Comparison of ENCODE assay signal across 9 cellular contexts in the genomic region with DNA sequence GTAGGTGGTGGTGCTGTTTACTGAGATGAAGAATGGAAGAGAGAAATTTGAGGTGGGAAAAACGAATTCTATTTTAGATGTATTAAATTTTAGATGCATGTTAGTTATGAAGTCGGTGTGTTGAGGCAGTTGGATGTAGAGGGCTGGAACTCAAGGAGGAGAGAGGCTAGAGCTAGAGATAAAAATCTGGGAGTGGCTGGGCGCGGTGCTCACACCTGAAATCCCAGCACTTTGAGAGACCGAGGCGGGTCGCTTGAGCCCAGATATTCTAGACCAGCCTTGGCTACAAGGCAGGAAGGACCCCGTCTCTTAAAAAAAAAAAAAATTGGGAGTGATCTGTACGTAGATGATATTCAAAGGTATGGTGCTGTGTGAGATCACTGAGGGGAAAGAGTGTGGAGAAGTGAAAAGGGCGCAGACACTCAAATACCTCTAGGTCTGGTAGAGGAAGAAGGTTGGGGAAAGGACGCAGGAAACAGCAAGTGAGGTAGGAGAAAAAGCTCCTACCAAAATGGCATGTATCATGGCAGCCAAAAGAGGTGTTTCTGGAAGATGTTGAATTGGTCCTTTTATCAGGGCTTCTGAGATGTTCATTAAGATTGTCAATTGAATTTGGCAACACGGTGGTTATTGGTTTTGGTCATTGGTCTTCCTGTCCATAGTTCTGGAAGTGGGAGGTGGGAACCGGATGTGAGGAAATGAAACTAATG. TPM values are rescaled to one million over a fixed set of nuclear protein-coding genes. Genes with fewer than 3 reads are reported as not detected.
DNase-seq lines count a peak whose midpoint lies in the region; ATAC-seq, FAIRE-seq and TF ChIP-seq lines count a peak whose summit lies in the region.
"Had no signal": no experiment of that assay in that cellular context is flagged by ENCODE, and none has a peak within 500 bp of the region (broad histone marks: within the 10 kb centered on the region; RNA-seq: fewer than 3 reads in every experiment).

No MANE protein-coding gene starts in this region.

- TF ChIP-seq POLR2A in K562 (conservative IDR thresholded peaks at IDR 0.05): no peak

- H3K36me3 ChIP-seq in HUES64 (ENCODE audit: insufficient read depth, low read length) (no peaks in the 10 kb centered on the region), K562 (ENCODE audit: control insufficient read depth, insufficient read depth, low read length) (peaks cover 8% of the 10 kb centered on the region; the same call in 2 of the 3 replicates), mesendoderm (ENCODE audit: control insufficient read depth, insufficient read depth, low read length) (no peaks in the 10 kb centered on the region)

- no peaks in the 10 kb centered on the region for H3K9me3 ChIP-seq in HUES64 (ENCODE audit: insufficient read depth, low read depth, low read length)
- H3K9me3 ChIP-seq in K562 (replicated peaks; ENCODE audit: control insufficient read depth, insufficient read depth, low read depth, low read length): no peaks in the 10 kb centered on the region

- H4K5ac ChIP-seq in mesendoderm (ENCODE audit: low read length): no peak overlapping the region

- POLR2A ChIA-PET in K562 (lab: Yijun Ruan, JAX): interaction anchor here (1.0 kb wide), 1 partner anchor 10 kb away, joined by 3 read pairs; no protein-coding TSS in a partner anchor

- TF ChIP-seq EP300 in K562 (IDR thresholded peaks at IDR 0.05; ENCODE audit: low read length): no peak

- peaks cover 3% of the 10 kb centered on the region for H3K79me1 ChIP-seq in mesendoderm (ENCODE audit: low read length)

- no peak overlapping the region for H2AFZ ChIP-seq in K562 (ENCODE audit: low read depth, low read length)

- H4K20me1 ChIP-seq in K562 (replicated peaks; ENCODE audit: control insufficient read depth, insufficient read depth, low read length): peaks cover 5% of the 10 kb centered on the region

- H3K4me1 ChIP-seq in HUES64 (ENCODE audit: insufficient read depth, low read length) (peaks cover 12% of the 10 kb centered on the region), K562 (replicated peaks in 1 of 2; ENCODE audit: control insufficient read depth in 2 of 2, insufficient read depth in 2 of 2, low read length in 2 of 2) (peaks cover 5 to 17% of the 10 kb centered on the region in 2 experiments; a peak in 3 of 5 replicates), mesendoderm (ENCODE audit: control insufficient read depth, low read depth, low read length) (peaks cover 3% of the 10 kb centered on the region)

- H3K56ac ChIP-seq in mesendoderm (ENCODE audit: low read length): peak overlapping the region; percentile 85

- peak overlapping the region; percentile 64 for H3K18ac ChIP-seq in mesendoderm (ENCODE audit: low read length)

- H2AK5ac ChIP-seq in mesendoderm (ENCODE audit: low read length): no peak overlapping the region

- H2BK15ac ChIP-seq in mesendoderm (replicated peaks; ENCODE audit: low read depth): no peak overlapping the region

- ATAC-seq in K562 (no peak), GM21515 (IDR thresholded peaks at IDR 0.05; ENCODE audit: unreplicated experiment) (no peak), HG03565 (IDR thresholded peaks at IDR 0.05; ENCODE audit: unreplicated experiment) (no peak)

- in situ Hi-C loops in K562 (cut with MboI): no loop called here

- no peak overlapping the region for H3K27ac ChIP-seq in HUES64 (ENCODE audit: low read depth, low read length)
- H3K27ac ChIP-seq in K562 (ENCODE audit: extremely low read depth, low read depth, low read length): 0 out of 3 replicates have a peak overlapping the region, but pooled peaks have one; percentile 87
- no peak overlapping the region for H3K27ac ChIP-seq in mesendoderm (ENCODE audit: low read depth, low read length)

- H3K4me2 ChIP-seq in K562 (ENCODE audit: insufficient read depth, low read length): peak overlapping the region; percentile 92
- peak overlapping the region; percentile 85 for H3K4me2 ChIP-seq in mesendoderm (ENCODE audit: low read length)

- H3K27me3 ChIP-seq in HUES64 (ENCODE audit: insufficient read depth, low read length): no peaks in the 10 kb centered on the region
- no peaks in the 10 kb centered on the region for H3K27me3 ChIP-seq in K562 (ENCODE audit: control insufficient read depth in 2 of 2, insufficient read depth in 2 of 2, low read length in 2 of 2)
- H3K27me3 ChIP-seq in mesendoderm (ENCODE audit: insufficient read depth, low read length, poor library complexity): no peaks in the 10 kb centered on the region

- H3K4me3 ChIP-seq in AG09309 (ENCODE audit: control insufficient read depth, low read depth, low read length) (peak overlapping the region; percentile 91), HUES64 (ENCODE audit: low read length) (peak overlapping the region; percentile 79), K562 (peak overlapping the region; percentile 99), mesendoderm (ENCODE audit: low read length) (peak overlapping the region; percentile 26)

- H2BK120ac ChIP-seq in mesendoderm (ENCODE audit: low read depth, low read length): no peak overlapping the region

- DNase-seq in AG09309 (ENCODE audit: low read depth): no peak
- peak in 2 of 4 experiments; percentile 9 to 23 for DNase-seq in K562 (ENCODE audit: extremely low read depth in 1 of 4, low spot score in 3 of 4)
- peak; percentile 40 for DNase-seq in mesendoderm
- DNase-seq in posterior cingulate gyrus: no peak
- DNase-seq in AG08395 (ENCODE audit: low spot score): no peak

- BruUV-seq in K562 (replicated peaks; lab: Mats Ljungman, UMichigan): TSS peak; percentile 57

- H2BK5ac ChIP-seq in mesendoderm (ENCODE audit: low read length): no peak overlapping the region

- TF ChIP-seq RAD21 in K562 (CRISPR knock-in tag; conservative IDR thresholded peaks at IDR 0.05 in 1 of 2, IDR thresholded peaks at IDR 0.05 in 1 of 2): no peak

- intact Hi-C loops in K562 (cut with micrococcal nuclease): no loop called here
- intact Hi-C loops in posterior cingulate gyrus (cut with DNase I): loop anchor here (10.0 kb wide), 1 partner anchor 195 kb away; no protein-coding TSS in a partner anchor

- H3K23ac ChIP-seq in mesendoderm (ENCODE audit: low read length): no peak overlapping the region

- H4K8ac ChIP-seq in mesendoderm (ENCODE audit: low read depth, low read length): no peak overlapping the region

- H3K79me2 ChIP-seq in K562 (ENCODE audit: control insufficient read depth, insufficient read depth, low read length): peaks cover 65% of the 10 kb centered on the region
- peaks cover 58% of the 10 kb centered on the region for H3K79me2 ChIP-seq in mesendoderm (ENCODE audit: control insufficient read depth, insufficient read depth, low read length)

- no peaks in the 10 kb centered on the region for H3K9me1 ChIP-seq in K562 (ENCODE audit: control insufficient read depth, insufficient read depth, low read length)

- TF ChIP-seq CTCF in AG09309 (IDR thresholded peaks at IDR 0.05; ENCODE audit: control insufficient read depth, insufficient read depth, low read depth, low read length, missing control alignments) (no peak), K562 (IDR thresholded peaks at IDR 0.05 in 2 of 3, conservative IDR thresholded peaks at IDR 0.05 in 1 of 3; ENCODE audit: insufficient read depth in 2 of 3, low read depth in 1 of 3, low read length in 3 of 3) (no peak)

- WGBS in HUES64: 17% methylated on average over 13 of the region's 13 CpGs
- 17% methylated on average over 13 of the region's 13 CpGs for WGBS in K562 (ENCODE audit: insufficient coverage, low coverage, missing lambda C conversion rate)
- WGBS in mesendoderm (ENCODE audit: extremely low coverage, insufficient coverage, low lambda C conversion rate): 100% methylated on average over 1 of the region's 13 CpGs

- H3K9ac ChIP-seq in HUES64 (ENCODE audit: low read depth, low read length) (peak overlapping the region; percentile 98), K562 (ENCODE audit: insufficient read depth in 1 of 2, low read depth in 2 of 2, low read length in 2 of 2) (peak overlapping the region; percentile 32 to 85; a peak in 3 of 4 replicates), mesendoderm (ENCODE audit: low read length) (peak overlapping the region; percentile 74)

- H3K4ac ChIP-seq in mesendoderm (ENCODE audit: low read depth, low read length): peak overlapping the region; percentile 9

- FAIRE-seq in K562 (lab: Jason Lieb, UNC): peak; percentile 19
- FAIRE-seq: frontal cortex had no signal

- CTCF ChIA-PET in K562 (lab: Yijun Ruan, JAX; ENCODE audit: low intra/inter-chr PET ratio): no interaction called here

TF ChIP-seq in K562, 482 proteins besides CTCF, POLR2A, EP300 and RAD21 (continues in another document):
- no peak for TF ChIP-seq ZNF165 (CRISPR knock-in tag; IDR thresholded peaks at IDR 0.05; ENCODE audit: borderline replicate concordance)
- TF ChIP-seq, protein P1, sequence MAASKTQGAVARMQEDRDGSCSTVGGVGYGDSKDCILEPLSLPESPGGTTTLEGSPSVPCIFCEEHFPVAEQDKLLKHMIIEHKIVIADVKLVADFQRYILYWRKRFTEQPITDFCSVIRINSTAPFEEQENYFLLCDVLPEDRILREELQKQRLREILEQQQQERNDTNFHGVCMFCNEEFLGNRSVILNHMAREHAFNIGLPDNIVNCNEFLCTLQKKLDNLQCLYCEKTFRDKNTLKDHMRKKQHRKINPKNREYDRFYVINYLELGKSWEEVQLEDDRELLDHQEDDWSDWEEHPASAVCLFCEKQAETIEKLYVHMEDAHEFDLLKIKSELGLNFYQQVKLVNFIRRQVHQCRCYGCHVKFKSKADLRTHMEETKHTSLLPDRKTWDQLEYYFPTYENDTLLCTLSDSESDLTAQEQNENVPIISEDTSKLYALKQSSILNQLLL (CRISPR knock-in tag; IDR thresholded peaks at IDR 0.05; ENCODE audit: borderline replicate concordance): no peak

RNA-seq across cellular contexts. Expression of a gene that starts 1.8 kb away (rescaled TPM):
- 34.0 TPM for polyA plus RNA-seq in HUES64 (2013, experiment 1 of 2)
- 39.1 TPM for polyA plus RNA-seq in HUES64 (2013, experiment 2 of 2)
- total RNA-seq in K562 (2011; cell fraction: chromatin; rRNA removed; ENCODE audit: low replicate concordance): 101 and 141 TPM in 2 replicates
- 48.4 and 57.5 TPM in 2 replicates for total RNA-seq in K562 (2011; cell fraction: nucleolus; rRNA removed)
- total RNA-seq in K562 (2011; cell fraction: nucleoplasm; rRNA removed): 86.7 and 121 TPM in 2 replicates
- total RNA-seq in K562 (2014; rRNA removed) (18.4 and 18.8 TPM in 2 replicates), K562 (2014; rRNA removed; fragmentation: Illumina TruSeq; extraction: Trizol) (21.3 and 22.0 TPM in 2 replicates), K562 (2015; rRNA removed; fragmentation: Illumina TruSeq; extraction: Trizol) (20.3 and 22.6 TPM in 2 replicates), K562 (2021) (18.6 and 19.0 TPM in 2 replicates)
- polyA plus RNA-seq in K562 (2011; rRNA removed) (35.2 and 36.6 TPM in 2 replicates), K562 (2014; fragmentation: Illumina TruSeq; extraction: Trizol) (25.8 and 27.1 TPM in 2 replicates), K562 (2014; fragmentation: Nextera tagmentation; extraction: Ambion mirVana) (1 to 10 TPM; 1.8 to 2.1 TPM), K562 (2014; rRNA removed) (14.7 and 16.7 TPM in 2 replicates)
- polyA plus RNA-seq in K562 (2011; cell fraction: cytosol; rRNA removed): 28.8 TPM in 2 replicates
- polyA plus RNA-seq in K562 (2011; cell fraction: nucleus; rRNA removed): 47.1 and 52.7 TPM in 2 replicates
- 14.2 and 17.2 TPM in 2 replicates for polyA plus RNA-seq in K562 (2012)
- 41.0 and 45.9 TPM in 2 replicates for polyA minus RNA-seq in K562 (2011; rRNA and poly(A)+ RNA removed)
- 22.4 and 27.1 TPM in 2 replicates for polyA minus RNA-seq in K562 (2011; cell fraction: cytosol; rRNA and poly(A)+ RNA removed)
- 26.7 and 44.9 TPM in 2 replicates for polyA minus RNA-seq in K562 (2011; cell fraction: nucleus; rRNA and poly(A)+ RNA removed)
- polyA plus RNA-seq in mesendoderm (2013, experiment 1 of 2): 25.7 TPM
- 26.1 TPM for polyA plus RNA-seq in mesendoderm (2013, experiment 2 of 2)

Comparison
In these comparisons a context has a peak if more than half of its experiments do, and no peak if none do; other contexts are left out.
1. H3K4me3 ChIP-seq: peak in every context shown above with its lines; median percentile 99 in K562; 91 in AG09309; 79 in HUES64; 26 in mesendoderm.